In genomic region chr17:76103274-76104139, GRCh38 we compare ENCODE assay signal across 7 cellular contexts. TPM values are rescaled to one million over a fixed set of nuclear protein-coding genes. Genes with fewer than 3 reads are reported as not detected.
A peak's percentile ranks its signal among the peaks of the same experiment; 100 is the strongest.
DNase-seq lines count a peak whose midpoint lies in the region; ATAC-seq, FAIRE-seq and TF ChIP-seq lines count a peak whose summit lies in the region.

Gene EXOC7, minus strand, starts transcription at chr17:76103787. Its CDS starts 95 bp downstream, at chr17:76103692.

- H3K4me1 ChIP-seq in keratinocyte (ENCODE audit: control insufficient read depth, extremely low read depth, insufficient read depth, low read length): peaks cover 6% of the 10 kb centered on the region

- H3K4me2 ChIP-seq in keratinocyte (ENCODE audit: control insufficient read depth, extremely low read depth, insufficient read depth, low read depth, low read length): peak within 1 kb of the TSS; percentile 100

- peak; percentile 53 for ATAC-seq in GM18519 (IDR thresholded peaks at IDR 0.05; ENCODE audit: low FRiP score, unreplicated experiment)
- peak; percentile 79 for ATAC-seq in HG03175 (IDR thresholded peaks at IDR 0.05; ENCODE audit: unreplicated experiment)

- H2AFZ ChIP-seq in keratinocyte (ENCODE audit: control insufficient read depth, low read length): peak within 1 kb of the TSS; percentile 99

- H3K9me1 ChIP-seq in keratinocyte (ENCODE audit: control insufficient read depth, extremely low read depth, insufficient read depth, low read length): no peaks in the 10 kb centered on the region

- peak in 1 of 3 experiments; percentile 6 for TF ChIP-seq CTCF in keratinocyte (optimal IDR thresholded peaks at IDR 0.05 in 1 of 3, IDR thresholded peaks at IDR 0.05 in 1 of 3, conservative IDR thresholded peaks at IDR 0.05 in 1 of 3; ENCODE audit: extremely low read depth in 1 of 3, insufficient read depth in 2 of 3, low read length in 3 of 3)

- peaks cover 7 to 9% of the 10 kb centered on the region in 2 experiments for H3K36me3 ChIP-seq in keratinocyte (ENCODE audit: control insufficient read depth in 2 of 2, extremely low read depth in 1 of 2, insufficient read depth in 2 of 2, low read length in 2 of 2)

- H3K9ac ChIP-seq in keratinocyte (ENCODE audit: control insufficient read depth, extremely low read depth, insufficient read depth, low read length): peak within 1 kb of the TSS; percentile 83

- H3K27ac ChIP-seq in caudate nucleus (ENCODE audit: low read depth, low read length) (peak within 1 kb of the TSS; percentile 89), keratinocyte (ENCODE audit: control insufficient read depth, insufficient read depth, low read length) (peak within 1 kb of the TSS; percentile 71)

- FAIRE-seq in keratinocyte (lab: Jason Lieb, UNC): no peak

- H4K20me1 ChIP-seq in keratinocyte (ENCODE audit: control insufficient read depth, extremely low read depth, insufficient read depth, low read length): no peaks in the 10 kb centered on the region

- peaks cover 16% of the 10 kb centered on the region for H3K79me2 ChIP-seq in keratinocyte (ENCODE audit: control insufficient read depth, insufficient read depth, low read length)

- H3K4me3 ChIP-seq in keratinocyte (ENCODE audit: control insufficient read depth in 2 of 3, extremely low read depth in 1 of 3, insufficient read depth in 2 of 3, low read depth in 1 of 3, low read length in 3 of 3): peak within 1 kb of the TSS; percentile 81 to 98 (median 94)

- no peaks in the 10 kb centered on the region for H3K27me3 ChIP-seq in keratinocyte (ENCODE audit: control insufficient read depth, extremely low read depth, insufficient read depth, low read length)

- dilution Hi-C loops in keratinocyte (cut with MboI; ENCODE audit: extremely low pct_ligation_motif_present, low sequenced_read_pairs): no loop called here

- no peaks in the 10 kb centered on the region for H3K9me3 ChIP-seq in keratinocyte (ENCODE audit: control insufficient read depth, low read depth, low read length)

- DNase-seq in NCI-H345 (lab: John Stamatoyannopoulos, UW): peak; percentile 96
- DNase-seq in activated CD4-positive, CD25-positive, alpha-beta regulatory T cell (lab: John Stamatoyannopoulos, UW): peak; percentile 78 to 87 (median 86)
- peak in 60 of 61 donors; percentile 41 to 94 (median 85) for DNase-seq in caudate nucleus (lab: John Stamatoyannopoulos, UW)
- DNase-seq in keratinocyte (ENCODE audit: low read depth, low spot score): peak; percentile 59
- DNase-seq in stimulated activated CD4-positive, alpha-beta T cell treated with anti-CD3 and anti-CD28 coated beads, Interleukin-12 subunit alpha, Interleukin-12 subunit beta, amount 100 ng/mL, for 48 hours (ENCODE audit: low read depth in 2 of 3, low spot score in 1 of 3): peak; percentile 85 to 89 (median 88)

RNA-seq across cellular contexts. Expression of gene EXOC7, which starts in this region (rescaled TPM):
- 60.6 to 90.9 TPM (median 61.0 TPM) in 3 replicates for polyA plus RNA-seq in keratinocyte
- polyA plus RNA-seq in keratinocyte (2011; ENCODE audit: low read depth): 46.9 TPM
- polyA plus RNA-seq in keratinocyte (2011; cell fraction: cytosol; rRNA removed): 51.9 and 61.5 TPM in 2 replicates
- polyA plus RNA-seq in keratinocyte (2011; cell fraction: nucleus; rRNA removed): 105 and 135 TPM in 2 replicates
- polyA plus RNA-seq in keratinocyte (2012; ENCODE audit: low replicate concordance): 44.4 and 69.8 TPM in 2 replicates
- 108 to 188 TPM (median 120 TPM) in 3 replicates for polyA minus RNA-seq in keratinocyte
- 93.4 TPM for polyA minus RNA-seq in keratinocyte (2011; cell fraction: cytosol; rRNA and poly(A)+ RNA removed)
- polyA minus RNA-seq in keratinocyte (2011; cell fraction: nucleus; rRNA and poly(A)+ RNA removed): 63.0 and 91.8 TPM in 2 replicates

Comparison
In these comparisons a context has a peak if more than half of its experiments do, and no peak if none do; other contexts are left out.
1. Peak in every context shown above with its lines: DNase-seq, ATAC-seq, H3K4me3 ChIP-seq and H3K27ac ChIP-seq.